ENCODE assay signal across 1 cellular context in the genomic region with DNA sequence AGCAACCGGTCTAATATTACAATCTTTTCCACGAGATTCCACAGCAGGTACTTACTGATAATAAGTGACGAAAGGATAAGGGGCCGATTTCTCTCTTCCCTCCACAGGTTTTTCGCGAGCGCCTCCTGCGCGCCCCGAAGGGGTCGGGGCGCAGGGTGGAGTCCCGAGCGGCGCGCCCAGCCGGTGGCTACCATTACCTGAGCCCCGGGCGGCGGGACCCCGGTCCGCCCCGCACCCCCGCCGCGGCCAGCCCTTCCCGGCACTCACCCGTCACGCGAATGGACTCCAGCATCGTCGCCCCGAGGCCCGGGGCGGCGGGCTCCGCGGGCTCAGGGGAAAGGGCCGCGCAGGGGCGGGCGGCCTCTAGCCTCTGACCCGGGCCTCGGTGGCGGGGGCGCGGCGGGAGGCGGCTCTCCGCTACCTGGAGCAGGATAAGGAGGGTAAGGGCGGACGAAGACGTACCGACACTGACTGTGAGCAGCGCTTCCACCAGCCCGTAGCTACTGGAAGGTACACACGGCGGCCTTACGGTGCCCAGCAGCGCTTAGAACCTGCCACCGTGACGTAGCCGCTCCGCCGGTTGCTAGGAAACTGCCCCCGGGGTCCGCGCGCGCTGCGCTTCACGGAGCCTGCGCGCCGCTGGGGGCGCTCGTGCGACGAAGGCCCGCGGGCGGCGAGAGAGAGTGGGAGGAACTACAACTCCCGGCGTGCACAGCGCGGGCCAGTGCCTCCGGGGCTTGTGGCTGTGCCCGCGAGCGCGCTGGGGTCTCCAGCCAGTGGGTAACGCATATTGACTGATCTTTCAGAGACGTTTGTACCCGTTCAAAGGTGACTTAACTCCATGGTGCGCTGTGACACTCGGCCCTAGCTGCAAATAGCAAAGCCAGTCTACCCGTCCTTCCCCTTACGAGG.
TF ChIP-seq lines count a peak whose summit lies in the region.

No MANE protein-coding gene starts in this region.

TF ChIP-seq in SK-N-SH, 30 proteins besides CTCF, POLR2A, EP300 and RAD21 (continued from another document):
- peak; percentile 80; the same call in 1 of the 2 replicates for TF ChIP-seq SIN3A (IDR thresholded peaks at IDR 0.05; ENCODE audit: borderline replicate concordance, low read depth, low read length)
- TF ChIP-seq NFIC (IDR thresholded peaks at IDR 0.05; ENCODE audit: borderline replicate concordance) = no peak
- TF ChIP-seq FOXJ3 (CRISPR knock-in tag; IDR thresholded peaks at IDR 0.05) = no peak
- TF ChIP-seq SMC3 (IDR thresholded peaks at IDR 0.05; ENCODE audit: low read depth, low read length) = peak; percentile 42
- peak; percentile 63; the same call in 1 of the 2 replicates for TF ChIP-seq MAX (IDR thresholded peaks at IDR 0.05; ENCODE audit: low read depth)
- peak; percentile 72 for TF ChIP-seq RFX5 (IDR thresholded peaks at IDR 0.05; ENCODE audit: low read length)
- TF ChIP-seq EZH2phosphoT487 (IDR thresholded peaks at IDR 0.05; ENCODE audit: borderline replicate concordance, low read depth) = no peak
- peak; percentile 52; the same call in 1 of the 2 replicates for TF ChIP-seq ELF1 (IDR thresholded peaks at IDR 0.05)
- TF ChIP-seq CHD2 (IDR thresholded peaks at IDR 0.05; ENCODE audit: low read length, partially characterized antibody) = peak; percentile 75
- TF ChIP-seq NRF1 (IDR thresholded peaks at IDR 0.05; ENCODE audit: low read depth, low read length) = peak; percentile 66
- TF ChIP-seq YY1 (IDR thresholded peaks at IDR 0.05; ENCODE audit: low read depth) = no peak
- peak; percentile 14; the same call in 1 of the 2 replicates for TF ChIP-seq GATA2 (CRISPR knock-in tag; IDR thresholded peaks at IDR 0.05)
- TF ChIP-seq TCF12 (IDR thresholded peaks at IDR 0.05) = no peak
- 0 out of 2 replicates have a peak, but pooled peaks have one; percentile 51 for TF ChIP-seq ZBTB33 (IDR thresholded peaks at IDR 0.05; ENCODE audit: borderline replicate concordance, low read depth)
- TF ChIP-seq FOSL2 (IDR thresholded peaks at IDR 0.05; ENCODE audit: borderline replicate concordance, low read depth) = no peak
- TF ChIP-seq REST (IDR thresholded peaks at IDR 0.05; ENCODE audit: low read depth, low read length) = no peak
